ENCODE assay signal across 9 cellular contexts in the genomic region with DNA sequence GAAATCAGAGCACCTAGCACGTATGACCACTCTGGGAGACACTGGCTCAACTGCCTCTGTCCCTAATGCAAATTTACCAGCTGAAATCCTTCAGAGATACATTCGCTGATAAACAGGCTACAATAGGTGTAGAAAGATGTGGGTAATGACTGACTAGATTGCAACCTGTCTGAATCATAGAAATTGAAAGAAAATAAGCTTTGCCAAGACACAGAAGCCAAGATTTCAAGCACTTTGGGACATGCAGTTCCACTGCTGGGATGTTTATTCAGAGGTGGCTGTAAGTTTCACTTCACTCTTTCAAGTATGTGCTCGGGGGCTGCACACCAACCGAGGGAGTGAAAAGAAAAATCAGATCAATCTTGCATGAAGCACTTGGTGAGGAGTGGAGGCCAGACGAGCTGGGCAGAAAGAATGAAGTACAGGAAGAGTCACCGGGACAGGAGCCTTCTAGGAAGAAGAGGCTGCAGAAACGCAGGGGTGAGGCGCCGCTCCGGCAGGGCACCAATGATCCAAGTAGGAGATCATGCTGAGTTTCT.
A peak's percentile ranks its signal among the peaks of the same experiment; 100 is the strongest.
DNase-seq lines count a peak whose midpoint lies in the region; ATAC-seq and TF ChIP-seq lines count a peak whose summit lies in the region.
"Had no signal": no experiment of that assay in that cellular context is flagged by ENCODE, and none has a peak within 500 bp of the region (broad histone marks: within the 10 kb centered on the region; RNA-seq: fewer than 3 reads in every experiment).

No MANE protein-coding gene starts in this region.

- H3K4me3 Mint-ChIP-seq in activated T-helper 1 cell treated with anti-CD3 and anti-CD28 coated beads, Interleukin-12 subunit alpha, Interleukin-12 subunit beta, Interleukin-2, Interleukin-4 antibody, amounts not matched to agents 30 ng/mL and 10 ng/mL and 1 ng/mL, durations not matched to agents 14 hours and 24 hours and 36 hours, result no peak overlapping the region

- no peaks in the 10 kb centered on the region for H3K36me3 Mint-ChIP-seq in activated T-helper 1 cell treated with anti-CD3 and anti-CD28 coated beads, Interleukin-12 subunit alpha, Interleukin-12 subunit beta, Interleukin-2, Interleukin-4 antibody, amounts not matched to agents 30 ng/mL and 10 ng/mL and 1 ng/mL, durations not matched to agents 14 hours and 24 hours and 36 hours (ENCODE audit: low read depth)

- peak overlapping the region; percentile 88 for H3K4me2 ChIP-seq in KMS-11

- no peaks in the 10 kb centered on the region for H4K20me1 ChIP-seq in KMS-11 (ENCODE audit: insufficient read depth)

- no peak overlapping the region; the same call in 1 of the 2 replicates for H2AFZ ChIP-seq in KMS-11 (ENCODE audit: low read depth)

- no peaks in the 10 kb centered on the region for H3K9me3 Mint-ChIP-seq in activated T-helper 1 cell treated with anti-CD3 and anti-CD28 coated beads, Interleukin-12 subunit alpha, Interleukin-12 subunit beta, Interleukin-2, Interleukin-4 antibody, amounts not matched to agents 30 ng/mL and 10 ng/mL and 1 ng/mL, durations not matched to agents 14 hours and 24 hours and 36 hours

- H3K27ac ChIP-seq in KMS-11 (peak overlapping the region; percentile 90), gastrocnemius medialis (no peak overlapping the region)

- H3K4me1 ChIP-seq in KMS-11 (ENCODE audit: low read depth, poor library complexity, severe bottlenecking) (peaks cover 53% of the 10 kb centered on the region), gastrocnemius medialis (peaks cover 7 to 28% of the 10 kb centered on the region in 2 donors)

- H3K9me3 ChIP-seq in gastrocnemius medialis, result no peaks in the 10 kb centered on the region

- no peak for TF ChIP-seq CTCF in GM12865 (IDR thresholded peaks at IDR 0.05; ENCODE audit: insufficient read depth, low read depth, low read length, missing control alignments)
- no peak for TF ChIP-seq CTCF in KMS-11 (conservative IDR thresholded peaks at IDR 0.05; ENCODE audit: low read depth, low read length)
- TF ChIP-seq CTCF in gastrocnemius medialis (IDR thresholded peaks at IDR 0.05 in 4 of 5, conservative IDR thresholded peaks at IDR 0.05 in 1 of 5), result no peak

- H3K4me1 Mint-ChIP-seq in activated T-helper 1 cell treated with anti-CD3 and anti-CD28 coated beads, Interleukin-12 subunit alpha, Interleukin-12 subunit beta, Interleukin-2, Interleukin-4 antibody, amounts not matched to agents 30 ng/mL and 10 ng/mL and 1 ng/mL, durations not matched to agents 14 hours and 24 hours and 36 hours (ENCODE audit: low read depth), result peaks cover 7% of the 10 kb centered on the region

- H3K9ac ChIP-seq in KMS-11, result peak overlapping the region; percentile 65

- peaks cover 36% of the 10 kb centered on the region; the same call in 1 of the 2 replicates for H3K79me2 ChIP-seq in KMS-11 (ENCODE audit: insufficient read depth, low read depth)

- H3K4me3 ChIP-seq in GM12865 (ENCODE audit: low read depth, low read length) (peak overlapping the region; percentile 41), KMS-11 (IDR thresholded peaks at IDR 0.05; ENCODE audit: insufficient read depth, low read depth, low read length) (no peak overlapping the region), gastrocnemius medialis (peak overlapping the region in 2 of 4 donors; percentile 14 to 23)

- intact Hi-C loops in gastrocnemius medialis (cut with DNase I; ENCODE audit: low total_unique reads), result loop anchor here (5.0 kb wide), 1 partner anchor 99 kb away; no protein-coding TSS in a partner anchor
- intact Hi-C loops in activated T-helper 1 cell treated with anti-CD3 and anti-CD28 coated beads, Interleukin-12 subunit alpha, Interleukin-12 subunit beta, Interleukin-2, Interleukin-4 antibody, amounts not matched to agents 30 ng/mL and 10 ng/mL and 1 ng/mL, durations not matched to agents 14 hours and 24 hours and 36 hours (cut with micrococcal nuclease), result no loop called here

- no peaks in the 10 kb centered on the region for H3K27me3 ChIP-seq in KMS-11 (ENCODE audit: insufficient read depth, low read depth)
- H3K27me3 ChIP-seq in gastrocnemius medialis, result no peaks in the 10 kb centered on the region

- no peaks in the 10 kb centered on the region for H3K27me3 Mint-ChIP-seq in activated T-helper 1 cell treated with anti-CD3 and anti-CD28 coated beads, Interleukin-12 subunit alpha, Interleukin-12 subunit beta, Interleukin-2, Interleukin-4 antibody, amounts not matched to agents 30 ng/mL and 10 ng/mL and 1 ng/mL, durations not matched to agents 14 hours and 24 hours and 36 hours (ENCODE audit: insufficient read depth)

- no peak overlapping the region for H3K27ac Mint-ChIP-seq in activated T-helper 1 cell treated with anti-CD3 and anti-CD28 coated beads, Interleukin-12 subunit alpha, Interleukin-12 subunit beta, Interleukin-2, Interleukin-4 antibody, amounts not matched to agents 30 ng/mL and 10 ng/mL and 1 ng/mL, durations not matched to agents 14 hours and 24 hours and 36 hours

- no peak for TF ChIP-seq POLR2A in gastrocnemius medialis (IDR thresholded peaks at IDR 0.05)

- ATAC-seq in GM21576 (IDR thresholded peaks at IDR 0.05; ENCODE audit: unreplicated experiment) (peak; percentile 56), gastrocnemius medialis (no peak)

- H3K36me3 ChIP-seq in KMS-11 (ENCODE audit: insufficient read depth) (no peaks in the 10 kb centered on the region), gastrocnemius medialis (no peaks in the 10 kb centered on the region)

- DNase-seq in GM12865 (ENCODE audit: low read depth) (peak; percentile 63), left kidney (ENCODE audit: low read depth, low spot score) (peak; percentile 65), NCI-H2081 (lab: John Stamatoyannopoulos, UW) (no peak), gastrocnemius medialis (no peak), NCI-H748 treated with DMSO at 0.1 percent for 48 hours (lab: John Stamatoyannopoulos, UW) (no peak)
- no peak for DNase-seq in activated T-helper 1 cell treated with anti-CD3 and anti-CD28 coated beads, Interleukin-12 subunit alpha, Interleukin-12 subunit beta, Interleukin-2, Interleukin-4 antibody, amounts not matched to agents 30 ng/mL and 10 ng/mL and 1 ng/mL, durations not matched to agents 14 hours and 24 hours and 36 hours (ENCODE audit: low spot score)
- DNase-seq: NCI-H2171 had no signal

- in situ Hi-C loops in gastrocnemius medialis (cut with MboI; ENCODE audit: low sequenced_read_pairs in 4 of 4), result no loop called here

Comparison
In these comparisons a context has a peak if more than half of its experiments do, and no peak if none do; other contexts are left out.
1. DNase-seq: peak in GM12865 (single experiment) and left kidney (single experiment); none in NCI-H2081 (0 of 2), gastrocnemius medialis (0 of 2), activated T-helper 1 cell treated with anti-CD3 and anti-CD28 coated beads, Interleukin-12 subunit alpha, Interleukin-12 subunit beta, Interleukin-2, Interleukin-4 antibody, amounts not matched to agents 30 ng/mL and 10 ng/mL and 1 ng/mL, durations not matched to agents 14 hours and 24 hours and 36 hours (single experiment) and NCI-H748 treated with DMSO at 0.1 percent for 48 hours (single experiment).